10 cellular contexts compared by ENCODE assay signal in the genomic region with DNA sequence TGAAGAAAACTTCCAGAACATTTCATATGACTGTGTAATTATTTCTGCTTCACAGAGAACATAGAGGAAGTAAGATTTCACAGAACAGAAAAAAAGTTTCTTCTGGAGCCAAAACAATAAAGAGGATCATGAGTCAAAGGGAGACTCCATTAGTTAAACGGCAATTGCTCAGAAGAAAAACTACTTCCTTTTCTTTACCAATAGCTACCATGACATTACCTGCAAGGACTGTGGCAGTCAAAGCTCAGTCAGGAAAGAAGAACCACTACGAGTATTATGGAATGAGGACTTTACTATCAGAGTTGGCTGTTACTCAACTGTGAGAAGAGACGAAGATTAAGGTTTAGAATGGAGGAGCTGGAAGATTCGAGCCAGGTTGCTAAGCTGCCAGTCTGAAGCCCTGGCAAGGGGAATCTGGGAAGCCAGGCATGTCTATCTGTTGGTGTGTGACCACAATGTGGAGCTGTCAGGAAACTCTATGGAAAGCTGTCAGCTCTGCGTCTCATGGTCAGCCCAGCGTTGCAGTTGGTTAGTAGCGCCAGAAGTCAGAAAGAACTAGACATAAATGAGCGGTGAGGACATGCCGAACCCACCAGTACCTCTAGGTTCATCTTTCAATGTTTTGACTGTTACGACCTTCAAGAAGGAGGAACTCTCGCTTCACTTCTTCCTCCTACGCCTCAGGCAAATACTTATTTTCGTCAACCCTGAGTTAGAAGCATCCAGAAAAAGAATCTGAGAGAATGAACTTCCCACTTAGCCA.
DNase-seq lines count a peak whose midpoint lies in the region; ATAC-seq and TF ChIP-seq lines count a peak whose summit lies in the region.
"Had no signal": no experiment of that assay in that cellular context is flagged by ENCODE, and none has a peak within 500 bp of the region (broad histone marks: within the 10 kb centered on the region; RNA-seq: fewer than 3 reads in every experiment).

No MANE protein-coding gene starts in this region.

- H2AFZ ChIP-seq in hepatocyte = no peak overlapping the region

- H3K9me3 ChIP-seq in hepatocyte (ENCODE audit: low read depth) = no peaks in the 10 kb centered on the region

- no peaks in the 10 kb centered on the region for H3K9me2 ChIP-seq in hepatocyte (replicated peaks; ENCODE audit: insufficient read depth)

- WGBS in hepatocyte (ENCODE audit: low lambda C conversion rate, missing lambda C conversion rate) = 92% methylated on average over 13 of the region's 13 CpGs

- H3K36me3 ChIP-seq in hepatocyte (replicated peaks; ENCODE audit: insufficient read depth, low read depth) = no peaks in the 10 kb centered on the region

- H3K79me2 ChIP-seq in hepatocyte = no peaks in the 10 kb centered on the region

- no peaks in the 10 kb centered on the region for H3K27me3 ChIP-seq in hepatocyte

- no peak overlapping the region for H3K4me2 ChIP-seq in hepatocyte

- ATAC-seq in GM19043 (IDR thresholded peaks at IDR 0.05; ENCODE audit: low read depth, unreplicated experiment) (peak; percentile 75), HG02588 (IDR thresholded peaks at IDR 0.05; ENCODE audit: unreplicated experiment) (peak; percentile 83), HG03521 (IDR thresholded peaks at IDR 0.05; ENCODE audit: unreplicated experiment) (peak; percentile 74)
- no peak for ATAC-seq in activated CD4-positive, CD25-positive, alpha-beta regulatory T cell treated with anti-CD3 and anti-CD28 coated beads, Interleukin-2, amount 50 U/mL, for 24 hours
- ATAC-seq: Panc1 had no signal

- H3K4me1 ChIP-seq in hepatocyte (ENCODE audit: insufficient read depth) = no peaks in the 10 kb centered on the region

- no peak overlapping the region for H3K4me3 ChIP-seq in hepatocyte
- H3K4me3 ChIP-seq in foreskin fibroblast (ENCODE audit: low read depth in 1 of 2, low read length in 2 of 2) = no peak overlapping the region
- H3K4me3 ChIP-seq: coronary artery had no signal

- no peak overlapping the region for H3K27ac ChIP-seq in hepatocyte
- H3K27ac ChIP-seq: coronary artery had no signal

- TF ChIP-seq CTCF in hepatocyte (IDR thresholded peaks at IDR 0.05; ENCODE audit: poor library complexity) = no peak
- no peak for TF ChIP-seq CTCF in foreskin fibroblast (IDR thresholded peaks at IDR 0.05; ENCODE audit: low read depth, low read length)

- DNase-seq in left kidney (ENCODE audit: low read depth, low spot score) (peak; percentile 43), hepatocyte (ENCODE audit: low spot score) (no peak), cortex of kidney (lab: John Stamatoyannopoulos, UW) (no peak), foreskin fibroblast (no peak)

- no peaks in the 10 kb centered on the region for H4K20me1 ChIP-seq in hepatocyte (ENCODE audit: insufficient read depth, poor library complexity, severe bottlenecking)

Comparison
In these comparisons a context has a peak if more than half of its experiments do, and no peak if none do; other contexts are left out.
1. ATAC-seq: peak in GM19043 (single experiment), HG02588 (single experiment) and HG03521 (single experiment); none in activated CD4-positive, CD25-positive, alpha-beta regulatory T cell treated with anti-CD3 and anti-CD28 coated beads, Interleukin-2, amount 50 U/mL, for 24 hours (0 of 2).